Comparison of ENCODE assay signal across 18 cellular contexts in the genomic region with DNA sequence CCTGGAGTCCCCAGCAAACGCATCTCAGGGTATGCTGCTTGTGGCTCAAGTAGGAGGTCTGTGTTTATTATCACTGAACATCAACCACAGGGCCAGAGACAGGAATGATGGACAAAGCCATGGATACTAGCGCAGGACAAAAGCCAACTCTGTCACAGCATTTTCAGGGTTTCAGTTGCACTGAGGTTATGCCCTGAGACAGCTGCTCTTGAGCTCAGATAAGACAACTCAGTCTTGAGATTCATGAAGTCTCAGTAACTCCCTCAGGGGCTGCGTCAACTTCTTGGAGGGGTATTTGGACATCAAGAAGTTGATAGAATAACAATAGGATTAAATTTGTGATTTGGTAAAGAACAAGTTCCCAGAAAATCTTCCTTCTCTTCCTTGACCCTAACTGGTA.
A peak's percentile ranks its signal among the peaks of the same experiment; 100 is the strongest.
DNase-seq lines count a peak whose midpoint lies in the region; ATAC-seq and TF ChIP-seq lines count a peak whose summit lies in the region.
"Had no signal": no experiment of that assay in that cellular context is flagged by ENCODE, and none has a peak within 500 bp of the region (broad histone marks: within the 10 kb centered on the region; RNA-seq: fewer than 3 reads in every experiment).

No MANE protein-coding gene starts in this region.

- no peaks in the 10 kb centered on the region for H3K79me1 ChIP-seq in H9 (ENCODE audit: insufficient read depth, low read depth, low read length, poor library complexity, severe bottlenecking)

- no peak overlapping the region for H2BK5ac ChIP-seq in H9 (ENCODE audit: insufficient read length, low read length)

- no peak overlapping the region for H2BK120ac ChIP-seq in H9 (ENCODE audit: low read depth, low read length, poor library complexity, severe bottlenecking)

- H2AFZ ChIP-seq in H9 (ENCODE audit: low read length): no peak overlapping the region

- H3K79me2 ChIP-seq in H9 (ENCODE audit: insufficient read depth, low read length): no peaks in the 10 kb centered on the region

- H3K23me2 ChIP-seq in H9 (ENCODE audit: insufficient read length, low read depth, low read length, poor library complexity, severe bottlenecking): no peaks in the 10 kb centered on the region

- no peak overlapping the region for H3K4ac ChIP-seq in H9 (ENCODE audit: low read depth, low read length)

- no peak overlapping the region for H3K18ac ChIP-seq in H9 (ENCODE audit: insufficient read length, low read depth, low read length)

- H3K9me3 ChIP-seq in H9 (ENCODE audit: control insufficient read depth, low read depth, low read length) (no peaks in the 10 kb centered on the region), esophagus muscularis mucosa (no peaks in the 10 kb centered on the region), subcutaneous abdominal adipose tissue (ENCODE audit: control insufficient read depth in 5 of 5, low read length in 5 of 5) (no peaks in the 10 kb centered on the region)

- ATAC-seq in HG03135 (IDR thresholded peaks at IDR 0.05; ENCODE audit: unreplicated experiment): no peak
- ATAC-seq: GM12878, Panc1 had no signal

- H3K27ac ChIP-seq in H9 (ENCODE audit: insufficient read length, low read depth, low read length) (no peak overlapping the region), esophagus muscularis mucosa (replicated peaks in 1 of 4) (peak overlapping the region in 3 of 4 donors; percentile 15 to 40 (median 34)), subcutaneous abdominal adipose tissue (ENCODE audit: low read depth, low read length) (peak overlapping the region; percentile 19)

- no peak overlapping the region for H2BK20ac ChIP-seq in H9 (ENCODE audit: low read depth, low read length, poor library complexity, severe bottlenecking)

- TF ChIP-seq CTCF in H9 (conservative IDR thresholded peaks at IDR 0.05) (no peak), esophagus muscularis mucosa (IDR thresholded peaks at IDR 0.05) (no peak), nephron progenitor cell (IDR thresholded peaks at IDR 0.05) (no peak)

- H3K56ac ChIP-seq in H9 (ENCODE audit: insufficient read length, low read depth, low read length): no peak overlapping the region

- peaks cover 11 to 20% of the 10 kb centered on the region in 2 experiments for H3K4me1 Mint-ChIP-seq in H9
- peaks cover 81% of the 10 kb centered on the region for H3K4me1 Mint-ChIP-seq in nephron progenitor cell
- H3K4me1 Mint-ChIP-seq: CD4-positive, CD25-positive, alpha-beta regulatory T cell had no signal

- no peaks in the 10 kb centered on the region for H3K36me3 ChIP-seq in esophagus muscularis mucosa
- no peaks in the 10 kb centered on the region for H3K36me3 ChIP-seq in subcutaneous abdominal adipose tissue (ENCODE audit: control insufficient read depth in 5 of 5, insufficient read depth in 5 of 5, low read length in 5 of 5)

- H3K36me3 Mint-ChIP-seq in H9 (ENCODE audit: insufficient read depth in 1 of 3, low read depth in 3 of 3): no peaks in the 10 kb centered on the region
- peaks cover 6% of the 10 kb centered on the region for H3K36me3 Mint-ChIP-seq in nephron progenitor cell (ENCODE audit: low read depth)
- H3K36me3 Mint-ChIP-seq: CD4-positive, CD25-positive, alpha-beta regulatory T cell had no signal

- no peak overlapping the region for H3K9ac ChIP-seq in H9 (ENCODE audit: extremely low read depth, insufficient read length, low read length)
- no peak overlapping the region for H3K9ac ChIP-seq in subcutaneous abdominal adipose tissue (ENCODE audit: low read length in 5 of 5)

- H3K4me3 Mint-ChIP-seq in H9 (no peak overlapping the region), nephron progenitor cell (peak overlapping the region; percentile 43)
- H3K4me3 Mint-ChIP-seq: CD4-positive, CD25-positive, alpha-beta regulatory T cell had no signal

- H4K20me1 ChIP-seq in H9 (ENCODE audit: control insufficient read depth, insufficient read depth, insufficient read length): no peaks in the 10 kb centered on the region

- no peak overlapping the region for H3T11ph ChIP-seq in H9 (ENCODE audit: low read length)

- no peak overlapping the region for H4K5ac ChIP-seq in H9 (ENCODE audit: insufficient read length, low read depth, low read length)

- H2BK12ac ChIP-seq in H9 (ENCODE audit: insufficient read length, low read depth, low read length): no peak overlapping the region

- H3K14ac ChIP-seq in H9 (ENCODE audit: insufficient read depth, low read length): peak overlapping the region; percentile 24; the same call in 1 of the 2 replicates

- TF ChIP-seq POLR2A in esophagus muscularis mucosa (IDR thresholded peaks at IDR 0.05; ENCODE audit: low read depth): no peak

- H3K9me3 Mint-ChIP-seq in H9 (no peaks in the 10 kb centered on the region), nephron progenitor cell (no peaks in the 10 kb centered on the region)

- no peak overlapping the region for H2AK5ac ChIP-seq in H9 (ENCODE audit: insufficient read length, low read length)

- TF ChIP-seq EP300 in esophagus muscularis mucosa (IDR thresholded peaks at IDR 0.05): no peak

- H3K27ac Mint-ChIP-seq in H9 (no peak overlapping the region), nephron progenitor cell (peak overlapping the region; percentile 55)
- H3K27ac Mint-ChIP-seq: CD4-positive, CD25-positive, alpha-beta regulatory T cell had no signal

- H3K4me3 ChIP-seq in esophagus muscularis mucosa (no peak overlapping the region), subcutaneous abdominal adipose tissue (ENCODE audit: low read depth in 1 of 5, low read length in 5 of 5) (no peak overlapping the region)
- H3K4me3 ChIP-seq: GM12878 had no signal

- H3K27me3 Mint-ChIP-seq in H9 (ENCODE audit: low read depth): no peaks in the 10 kb centered on the region
- H3K27me3 Mint-ChIP-seq in nephron progenitor cell (ENCODE audit: low read depth, poor library complexity): no peaks in the 10 kb centered on the region

- H3K4me2 ChIP-seq in H9 (ENCODE audit: insufficient read depth, insufficient read length, low read length): no peak overlapping the region

- H4K91ac ChIP-seq in H9 (ENCODE audit: insufficient read length, low read depth, low read length): no peak overlapping the region

- H2BK15ac ChIP-seq in H9 (ENCODE audit: low read depth, low read length): no peak overlapping the region

- DNase-seq in H9: no peak
- no peak for DNase-seq in esophagus muscularis mucosa (ENCODE audit: extremely low spot score)
- DNase-seq in nephron progenitor cell: no peak
- no peak for DNase-seq in DMS79 treated with DMSO at 0.1 percent for 48 hours (lab: John Stamatoyannopoulos, UW)
- no peak for DNase-seq in RPMI8226
- DNase-seq: ACHN; CD4-positive, CD25-positive, alpha-beta regulatory T cell; KBM-7; NCI-H1048; NCI-H146; NCI-H2107; NCI-H446; NCI-H774; SHP77 treated with DMSO at 0.1 percent for 48 hours had no signal

- no CpG with 5 or more reads among the region's 3 CpGs for WGBS in H9 (ENCODE audit: extremely low coverage, insufficient read length, low lambda C conversion rate)
- 68% methylated on average over 3 of the region's 3 CpGs for WGBS in esophagus muscularis mucosa

- intact Hi-C loops in esophagus muscularis mucosa (cut with DNase I): no loop called here

- H3K4me1 ChIP-seq in H9 (ENCODE audit: insufficient read depth, low read length): no peaks in the 10 kb centered on the region; the same call in 1 of the 2 replicates
- peaks cover 0 to 23% (median 13%) of the 10 kb centered on the region in 4 donors for H3K4me1 ChIP-seq in esophagus muscularis mucosa
- peaks cover 4 to 53% (median 27%) of the 10 kb centered on the region in 5 donors for H3K4me1 ChIP-seq in subcutaneous abdominal adipose tissue (ENCODE audit: control insufficient read depth in 5 of 5, insufficient read depth in 5 of 5, low read length in 5 of 5)

- no peak overlapping the region for H3K23ac ChIP-seq in H9 (ENCODE audit: insufficient read length, low read depth, low read length)

- no peaks in the 10 kb centered on the region for H3K27me3 ChIP-seq in H9 (ENCODE audit: insufficient read depth, low read length)
- no peaks in the 10 kb centered on the region for H3K27me3 ChIP-seq in esophagus muscularis mucosa
- no peaks in the 10 kb centered on the region for H3K27me3 ChIP-seq in subcutaneous abdominal adipose tissue (ENCODE audit: control insufficient read depth in 5 of 5, insufficient read depth in 4 of 5, low read length in 5 of 5)

- H4K8ac ChIP-seq in H9 (replicated peaks; ENCODE audit: insufficient read length, low read depth, low read length): no peak overlapping the region
